In genomic region chr14:23694085-23694975, GRCh38 we compare ENCODE assay signal across 9 cellular contexts. TPM values are rescaled to one million over a fixed set of nuclear protein-coding genes. Genes with fewer than 3 reads are reported as not detected.
DNase-seq lines count a peak whose midpoint lies in the region; ATAC-seq and TF ChIP-seq lines count a peak whose summit lies in the region.
"Had no signal": no experiment of that assay in that cellular context is flagged by ENCODE, and none has a peak within 500 bp of the region (broad histone marks: within the 10 kb centered on the region; RNA-seq: fewer than 3 reads in every experiment).

No MANE protein-coding gene starts in this region.

- intact Hi-C loops in mammary epithelial cell (cut with micrococcal nuclease) (loop anchor here (10.0 kb wide), 1 partner anchor 340 kb away; no protein-coding TSS in a partner anchor), left lung (cut with DNase I) (no loop called here)

- H3K9me3 ChIP-seq in mammary epithelial cell (replicated peaks; ENCODE audit: insufficient read depth, low read length) = no peaks in the 10 kb centered on the region
- no peaks in the 10 kb centered on the region for H3K9me3 ChIP-seq in left lung

- no peaks in the 10 kb centered on the region for H3K27me3 ChIP-seq in mammary epithelial cell (ENCODE audit: insufficient read depth, low read length)
- peaks cover 0 to 24% of the 10 kb centered on the region in 2 donors for H3K27me3 ChIP-seq in left lung

- H2AFZ ChIP-seq in mammary epithelial cell (ENCODE audit: low read depth, low read length) = peak overlapping the region; percentile 74

- CTCF ChIA-PET in mammary epithelial cell (lab: Charles Lee; ENCODE audit: low non-redundant PET) = interaction anchor here (0.9 kb wide), 1 partner anchor 29 kb away, joined by 12 read pairs; no protein-coding TSS in a partner anchor

- BruUV-seq in mammary epithelial cell (replicated peaks; lab: Mats Ljungman, UMichigan) = TSS peak; percentile 69

- no peak overlapping the region for H3K4me2 ChIP-seq in mammary epithelial cell (ENCODE audit: insufficient read depth, low read depth, low read length)

- H3K36me3 ChIP-seq in mammary epithelial cell (ENCODE audit: insufficient read depth, low read length) (no peaks in the 10 kb centered on the region), left lung (no peaks in the 10 kb centered on the region)

- TF ChIP-seq CTCF in mammary epithelial cell (conservative IDR thresholded peaks at IDR 0.05 in 1 of 2, IDR thresholded peaks at IDR 0.05 in 1 of 2; ENCODE audit: extremely low read depth in 1 of 2, insufficient read depth in 1 of 2, low read depth in 1 of 2, low read length in 2 of 2) (no peak), left lung (IDR thresholded peaks at IDR 0.05) (no peak)

- H3K79me2 ChIP-seq in mammary epithelial cell (ENCODE audit: insufficient read depth, low read length) = no peaks in the 10 kb centered on the region

- H3K4me1 Mint-ChIP-seq in immature natural killer cell = no peaks in the 10 kb centered on the region

- H3K36me3 Mint-ChIP-seq in immature natural killer cell = no peaks in the 10 kb centered on the region

- WGBS in mammary epithelial cell (ENCODE audit: low coverage, missing lambda C conversion rate) = 44% methylated on average over 9 of the region's 9 CpGs

- H4K20me1 ChIP-seq in mammary epithelial cell (ENCODE audit: insufficient read depth, low read length) = no peaks in the 10 kb centered on the region

- H3K27ac Mint-ChIP-seq in immature natural killer cell = no peak overlapping the region

- DNase-seq in DMS79 (lab: John Stamatoyannopoulos, UW) = peak; percentile 93
- DNase-seq in Kasumi-1 (lab: John Stamatoyannopoulos, UW) = peak; percentile 71 to 81
- peak; percentile 22 for DNase-seq in mammary epithelial cell
- DNase-seq in left lung = no peak
- no peak for DNase-seq in immature natural killer cell
- DNase-seq in COLO668 (lab: John Stamatoyannopoulos, UW; ENCODE audit: unreplicated experiment) = no peak

- dilution Hi-C loops in mammary epithelial cell (cut with HindIII; ENCODE audit: low sequenced_read_pairs) = no loop called here

- H3K4me3 ChIP-seq in mammary epithelial cell (replicated peaks in 1 of 3; ENCODE audit: insufficient read depth in 1 of 3, low read depth in 2 of 3, low read length in 3 of 3) (no peak overlapping the region), left lung (no peak overlapping the region)

- ATAC-seq in left lung (peak; percentile 51), HG03469 (IDR thresholded peaks at IDR 0.05; ENCODE audit: unreplicated experiment) (no peak), GM18907 (IDR thresholded peaks at IDR 0.05; ENCODE audit: unreplicated experiment) (no peak)

- peaks cover 2 to 8% (median 3%) of the 10 kb centered on the region in 3 donors for H3K27me3 Mint-ChIP-seq in immature natural killer cell (ENCODE audit: low read depth in 3 of 3)

- H3K9me3 Mint-ChIP-seq in immature natural killer cell = no peaks in the 10 kb centered on the region

- H3K9ac ChIP-seq in mammary epithelial cell (ENCODE audit: insufficient read depth, low read length) = no peak overlapping the region

- H3K27ac ChIP-seq in mammary epithelial cell (ENCODE audit: insufficient read depth, low read depth, low read length) = no peak overlapping the region
- H3K27ac ChIP-seq in left lung = no peak overlapping the region
- H3K27ac ChIP-seq: VCaP had no signal

- no peak overlapping the region for H3K4me3 Mint-ChIP-seq in immature natural killer cell

- H3K4me1 ChIP-seq in mammary epithelial cell (ENCODE audit: insufficient read depth, low read length) = peaks cover 5% of the 10 kb centered on the region
- peaks cover 5 to 15% of the 10 kb centered on the region in 2 donors for H3K4me1 ChIP-seq in left lung

- in situ Hi-C loops in mammary epithelial cell (cut with MboI; ENCODE audit: low sequenced_read_pairs in 2 of 2) = no loop called here

RNA-seq across cellular contexts. Expression of gene DHRS2, which starts 58.2 kb away (rescaled TPM):
- total RNA-seq in mammary epithelial cell (under 1 TPM in 1 of 2 donors, not detected in 1; 0.89 TPM), left lung (under 1 TPM; 0.26 to 0.55 TPM)
- polyA plus RNA-seq in mammary epithelial cell (0.46 TPM), immature natural killer cell (under 1 TPM in 2 of 3 donors, not detected in 1; 0.28 to 0.58 TPM)
- polyA minus RNA-seq in mammary epithelial cell = not detected

Comparison
In these comparisons a context has a peak if more than half of its experiments do, and no peak if none do; other contexts are left out.
1. DNase-seq: peak in DMS79 (single experiment), Kasumi-1 (2 of 2) and mammary epithelial cell (single experiment); none in left lung (0 of 2), immature natural killer cell (0 of 3) and COLO668 (single experiment).